9 cellular contexts compared by ENCODE assay signal in genomic region chr17:28008526-28008925, GRCh38. TPM values are rescaled to one million over a fixed set of nuclear protein-coding genes. Genes with fewer than 3 reads are reported as not detected.
DNase-seq lines count a peak whose midpoint lies in the region; ATAC-seq and TF ChIP-seq lines count a peak whose summit lies in the region.
"Had no signal": no experiment of that assay in that cellular context is flagged by ENCODE, and none has a peak within 500 bp of the region (broad histone marks: within the 10 kb centered on the region; RNA-seq: fewer than 3 reads in every experiment).

No MANE protein-coding gene starts in this region.

- CTCF ChIA-PET in AG04450 (lab: Charles Lee): interaction anchor here (0.9 kb wide), 1 partner anchor 115 kb away, joined by 4 read pairs; the partner anchor contains the start of gene LYRM9

- H3K36me3 ChIP-seq in adipocyte (ENCODE audit: control insufficient read depth, insufficient read depth, low read length, severe bottlenecking) (no peaks in the 10 kb centered on the region), sigmoid colon (no peaks in the 10 kb centered on the region)

- no peak for TF ChIP-seq EP300 in sigmoid colon (IDR thresholded peaks at IDR 0.05)

- no peaks in the 10 kb centered on the region for H3K9me3 ChIP-seq in AG04450 (ENCODE audit: control insufficient read depth, insufficient read depth, low read length)
- H3K9me3 ChIP-seq in adipocyte (ENCODE audit: control insufficient read depth, low read length): no peaks in the 10 kb centered on the region
- no peaks in the 10 kb centered on the region for H3K9me3 ChIP-seq in sigmoid colon

- intact Hi-C loops in sigmoid colon (cut with DNase I): no loop called here

- DNase-seq in AG04450 (ENCODE audit: low read depth, low spot score) (peak; percentile 24), HT-29 (ENCODE audit: low spot score) (peak; percentile 69), adipocyte (ENCODE audit: low read depth) (peak; percentile 27), islet precursor cell (peak; percentile 91), NCI-H1092 (lab: John Stamatoyannopoulos, UW) (no peak), sigmoid colon (no peak)
- DNase-seq: activated B cell treated with CpG ODN at 0.5 μM for 24 hours had no signal

- peaks cover 2% of the 10 kb centered on the region for H3K27me3 ChIP-seq in AG04450 (ENCODE audit: control insufficient read depth, insufficient read depth, low read length)
- H3K27me3 ChIP-seq in adipocyte (replicated peaks; ENCODE audit: control insufficient read depth, insufficient read depth, low read length): peaks cover 5% of the 10 kb centered on the region
- no peaks in the 10 kb centered on the region for H3K27me3 ChIP-seq in sigmoid colon

- WGBS in sigmoid colon, 2 donors: 3 to 10% methylated on average over 2 of the region's 2 CpGs

- no peak overlapping the region for H3K27ac ChIP-seq in AG04450 (ENCODE audit: low read depth, low read length)
- H3K27ac ChIP-seq in sigmoid colon: no peak overlapping the region

- H3K4me3 ChIP-seq in AG04450 (ENCODE audit: low read depth, low read length) (no peak overlapping the region), adipocyte (ENCODE audit: low read length) (no peak overlapping the region), sigmoid colon (no peak overlapping the region)

- POLR2A ChIA-PET in AG04450 (lab: Yijun Ruan, JAX): no interaction called here

- H3K9ac ChIP-seq in adipocyte (ENCODE audit: low read length): no peak overlapping the region

- no peak for TF ChIP-seq POLR2A in sigmoid colon (IDR thresholded peaks at IDR 0.05)

- no peak for TF ChIP-seq CTCF in AG04450 (IDR thresholded peaks at IDR 0.05; ENCODE audit: low read depth, low read length)
- TF ChIP-seq CTCF in sigmoid colon (IDR thresholded peaks at IDR 0.05): no peak

- H3K4me1 ChIP-seq in adipocyte (ENCODE audit: control insufficient read depth, insufficient read depth, low read length) (no peaks in the 10 kb centered on the region), sigmoid colon (no peaks in the 10 kb centered on the region)

- ATAC-seq in HG03095 (IDR thresholded peaks at IDR 0.05; ENCODE audit: unreplicated experiment) (no peak), HG03457 (IDR thresholded peaks at IDR 0.05; ENCODE audit: unreplicated experiment) (no peak)

RNA-seq across cellular contexts. Expression of gene NLK, which starts 34.0 kb away (rescaled TPM):
- polyA plus RNA-seq in AG04450 (2011; rRNA removed) (24.5 and 24.6 TPM in 2 replicates), sigmoid colon (10 to 100 TPM in 1 of 3 donors, 1 to 10 TPM in 2; 9.3 to 11.8 (median 9.6) TPM)
- 48.8 and 59.2 TPM in 2 replicates for polyA minus RNA-seq in AG04450 (2011; rRNA and poly(A)+ RNA removed)
- total RNA-seq in HT-29 (2014; rRNA removed; shearing (Covaris generic)): 13.0 and 17.7 TPM in 2 replicates
- total RNA-seq in sigmoid colon: 10 to 100 TPM; 15.0 to 17.1 (median 15.2) TPM

Comparison
In these comparisons a context has a peak if more than half of its experiments do, and no peak if none do; other contexts are left out.
1. DNase-seq: peak in AG04450 (single experiment), HT-29 (single experiment), adipocyte (single experiment) and islet precursor cell (single experiment); none in NCI-H1092 (single experiment) and sigmoid colon (single experiment).